Comparison of ENCODE assay signal across 8 cellular contexts in the genomic region with DNA sequence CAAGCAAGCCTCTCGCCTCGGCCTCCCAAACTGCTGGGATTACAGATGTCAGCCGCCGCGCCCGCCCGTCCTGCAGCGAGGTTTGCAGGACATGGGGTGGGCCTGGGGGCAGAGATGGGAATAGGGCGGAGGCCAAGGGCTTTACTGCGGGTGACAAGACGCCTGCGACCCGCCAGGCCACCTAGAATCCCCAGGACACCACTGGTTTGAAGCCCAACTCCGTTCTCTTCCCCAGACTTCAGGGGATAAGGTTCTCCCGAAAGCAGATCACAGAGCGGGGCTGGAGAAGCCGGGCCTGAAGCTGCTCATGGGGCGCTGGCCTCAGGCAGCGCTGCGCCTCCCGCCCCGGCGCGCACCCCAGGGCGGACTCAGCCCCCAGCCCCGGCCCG. TPM values are rescaled to one million over a fixed set of nuclear protein-coding genes. Genes with fewer than 3 reads are reported as not detected.
DNase-seq lines count a peak whose midpoint lies in the region; ATAC-seq and TF ChIP-seq lines count a peak whose summit lies in the region.

No MANE protein-coding gene starts in this region.

- H3K27ac ChIP-seq in OCI-LY3 (ENCODE audit: low read length) (peak overlapping the region; percentile 54), neural progenitor cell (no peak overlapping the region)

- H4K20me1 ChIP-seq in OCI-LY3 (ENCODE audit: insufficient read depth, low read length): peaks cover 12% of the 10 kb centered on the region
- peaks cover 45% of the 10 kb centered on the region for H4K20me1 ChIP-seq in neural progenitor cell (ENCODE audit: low read depth)

- DNase-seq in AG10803 (ENCODE audit: low read depth) (no peak), endothelial cell (ENCODE audit: low spot score) (no peak), neural progenitor cell (ENCODE audit: low spot score) (no peak), GM19240 (ENCODE audit: insufficient read length, low spot score) (no peak), NCI-H2081 treated with DMSO at 0.1 percent for 48 hours (lab: John Stamatoyannopoulos, UW) (no peak), NCI-H1436 treated with DMSO at 0.1 percent for 48 hours (lab: John Stamatoyannopoulos, UW) (no peak)

- peaks cover 25% of the 10 kb centered on the region for H3K79me2 ChIP-seq in OCI-LY3 (ENCODE audit: low read length)
- peaks cover 23% of the 10 kb centered on the region for H3K79me2 ChIP-seq in neural progenitor cell (ENCODE audit: low read depth)

- no peaks in the 10 kb centered on the region for H3K9me3 Mint-ChIP-seq in endothelial cell (ENCODE audit: unreplicated experiment)
- H3K9me3 Mint-ChIP-seq in neural progenitor cell: no peaks in the 10 kb centered on the region

- peaks cover 26% of the 10 kb centered on the region for H3K4me1 ChIP-seq in OCI-LY3 (ENCODE audit: low read length)
- H3K4me1 ChIP-seq in neural progenitor cell: peaks cover 30% of the 10 kb centered on the region

- no peaks in the 10 kb centered on the region for H3K36me3 Mint-ChIP-seq in endothelial cell (ENCODE audit: low read depth, unreplicated experiment)
- H3K36me3 Mint-ChIP-seq in neural progenitor cell: peaks cover 3% of the 10 kb centered on the region

- no peaks in the 10 kb centered on the region for H3K9me3 ChIP-seq in OCI-LY3 (ENCODE audit: insufficient read depth, low read length)
- H3K9me3 ChIP-seq in neural progenitor cell (ENCODE audit: low read depth): no peaks in the 10 kb centered on the region

- H3K4me1 Mint-ChIP-seq in endothelial cell (ENCODE audit: unreplicated experiment): peaks cover 10% of the 10 kb centered on the region
- peaks cover 33% of the 10 kb centered on the region for H3K4me1 Mint-ChIP-seq in neural progenitor cell

- H3K36me3 ChIP-seq in OCI-LY3 (replicated peaks; ENCODE audit: low read depth, low read length) (peaks cover 12% of the 10 kb centered on the region), neural progenitor cell (no peaks in the 10 kb centered on the region)

- H3K4me3 ChIP-seq in AG10803 (ENCODE audit: low read length) (peak overlapping the region; percentile 94), OCI-LY3 (ENCODE audit: low read length) (peak overlapping the region; percentile 96), neural progenitor cell (peak overlapping the region; percentile 96)

- H2AFZ ChIP-seq in OCI-LY3 (ENCODE audit: low read depth, low read length): no peak overlapping the region
- peak overlapping the region; percentile 94 for H2AFZ ChIP-seq in neural progenitor cell (replicated peaks)

- H3K4me2 ChIP-seq in OCI-LY3 (ENCODE audit: low read length): peak overlapping the region; percentile 58
- peak overlapping the region; percentile 97 for H3K4me2 ChIP-seq in neural progenitor cell

- H3K27me3 Mint-ChIP-seq in endothelial cell (ENCODE audit: unreplicated experiment) (peaks cover 5% of the 10 kb centered on the region), neural progenitor cell (ENCODE audit: insufficient read depth, low read depth) (peaks cover 9% of the 10 kb centered on the region)

- H3F3A ChIP-seq in neural progenitor cell (ENCODE audit: low read depth): peaks cover 45% of the 10 kb centered on the region

- H3K4me3 Mint-ChIP-seq in endothelial cell (ENCODE audit: unreplicated experiment) (peak overlapping the region; percentile 93), neural progenitor cell (peak overlapping the region; percentile 90)

- no peaks in the 10 kb centered on the region; the same call in 1 of the 2 replicates for H3K27me3 ChIP-seq in OCI-LY3 (ENCODE audit: low read depth, low read length)
- H3K27me3 ChIP-seq in neural progenitor cell: peaks cover 9% of the 10 kb centered on the region

- peak; percentile 29 for ATAC-seq in GM21526 (IDR thresholded peaks at IDR 0.05; ENCODE audit: low FRiP score, unreplicated experiment)

- TF ChIP-seq CTCF in AG10803 (conservative IDR thresholded peaks at IDR 0.05; ENCODE audit: low read length) (no peak), OCI-LY3 (IDR thresholded peaks at IDR 0.05; ENCODE audit: low read depth, low read length) (no peak), endothelial cell (IDR thresholded peaks at IDR 0.05; ENCODE audit: unreplicated experiment) (no peak), neural progenitor cell (IDR thresholded peaks at IDR 0.05) (no peak)

- H3K9ac ChIP-seq in OCI-LY3 (ENCODE audit: low read length) (peak overlapping the region; percentile 85), neural progenitor cell (peak overlapping the region; percentile 100)

- H3K27ac Mint-ChIP-seq in endothelial cell (ENCODE audit: unreplicated experiment) (no peak overlapping the region), neural progenitor cell (peak overlapping the region; percentile 79)

RNA-seq across cellular contexts. Expression of a gene that starts 0.4 kb away (rescaled TPM):
- 76.7 TPM for total RNA-seq in endothelial cell (ENCODE audit: unreplicated experiment)
- 12.9 and 27.5 TPM in 2 replicates for total RNA-seq in neural progenitor cell (ENCODE audit: low replicate concordance)

RNA-seq across cellular contexts. Expression of a gene that starts 0.7 kb away (rescaled TPM):
- total RNA-seq in endothelial cell (ENCODE audit: unreplicated experiment): 26.4 TPM
- total RNA-seq in neural progenitor cell (ENCODE audit: low replicate concordance): 19.6 and 58.2 TPM in 2 replicates

RNA-seq across cellular contexts. Expression of a gene that starts 9.2 kb away (rescaled TPM):
- 49.6 TPM for total RNA-seq in endothelial cell (ENCODE audit: unreplicated experiment)
- 37.4 and 82.2 TPM in 2 replicates for total RNA-seq in neural progenitor cell (ENCODE audit: low replicate concordance)

RNA-seq across cellular contexts. Expression of a gene that starts 14.3 kb away (rescaled TPM):
- total RNA-seq in endothelial cell (ENCODE audit: unreplicated experiment) (28.8 TPM), neural progenitor cell (ENCODE audit: low replicate concordance) (3.9 and 11.6 TPM in 2 replicates)

RNA-seq across cellular contexts. Expression of a gene that starts 23.3 kb away (rescaled TPM):
- total RNA-seq in endothelial cell (ENCODE audit: unreplicated experiment) (40.5 TPM), neural progenitor cell (ENCODE audit: low replicate concordance) (2.6 and 20.9 TPM in 2 replicates)
